ENCODE assay signal across 12 cellular contexts in genomic region chr1:226660410-226661182, GRCh38.
DNase-seq lines count a peak whose midpoint lies in the region; ATAC-seq and TF ChIP-seq lines count a peak whose summit lies in the region.
"Had no signal": no experiment of that assay in that cellular context is flagged by ENCODE, and none has a peak within 500 bp of the region (broad histone marks: within the 10 kb centered on the region; RNA-seq: fewer than 3 reads in every experiment).

No MANE protein-coding gene starts in this region.

- H3K27ac ChIP-seq in right atrium auricular region: peak overlapping the region; percentile 84 to 87
- H3K27ac ChIP-seq: esophagus muscularis mucosa had no signal

- no peaks in the 10 kb centered on the region for H3K27me3 Mint-ChIP-seq in activated CD8-positive, alpha-beta T cell treated with anti-CD3 and anti-CD28 coated beads for 36 hours
- no peaks in the 10 kb centered on the region for H3K27me3 Mint-ChIP-seq in stimulated activated memory B cell treated with anti-CD40 and anti-IgM and Interleukin-4, amounts not matched to agents 10 μg/mL and 1 μg/mL and 100 μg/mL, for 72 hours

- H3K27ac Mint-ChIP-seq in activated CD8-positive, alpha-beta T cell treated with anti-CD3 and anti-CD28 coated beads for 36 hours: peak overlapping the region; percentile 96
- no peak overlapping the region for H3K27ac Mint-ChIP-seq in stimulated activated memory B cell treated with anti-CD40 and anti-IgM and Interleukin-4, amounts not matched to agents 10 μg/mL and 1 μg/mL and 100 μg/mL, for 72 hours

- H3K9me3 Mint-ChIP-seq in activated CD8-positive, alpha-beta T cell treated with anti-CD3 and anti-CD28 coated beads for 36 hours: no peaks in the 10 kb centered on the region
- H3K9me3 Mint-ChIP-seq in stimulated activated memory B cell treated with anti-CD40 and anti-IgM and Interleukin-4, amounts not matched to agents 10 μg/mL and 1 μg/mL and 100 μg/mL, for 72 hours: no peaks in the 10 kb centered on the region

- H3K27me3 ChIP-seq in right atrium auricular region: no peaks in the 10 kb centered on the region
- H3K27me3 ChIP-seq: esophagus muscularis mucosa had no signal

- H3K4me3 Mint-ChIP-seq in activated CD8-positive, alpha-beta T cell treated with anti-CD3 and anti-CD28 coated beads for 36 hours: peak overlapping the region; percentile 14
- H3K4me3 Mint-ChIP-seq in stimulated activated memory B cell treated with anti-CD40 and anti-IgM and Interleukin-4, amounts not matched to agents 10 μg/mL and 1 μg/mL and 100 μg/mL, for 72 hours: peak overlapping the region; percentile 13

- no peaks in the 10 kb centered on the region for H3K36me3 ChIP-seq in right atrium auricular region
- H3K36me3 ChIP-seq: esophagus muscularis mucosa had no signal

- TF ChIP-seq CTCF in activated CD8-positive, alpha-beta T cell treated with anti-CD3 and anti-CD28 coated beads for 36 hours (IDR thresholded peaks at IDR 0.05): no peak
- TF ChIP-seq CTCF in right atrium auricular region (IDR thresholded peaks at IDR 0.05): no peak

- H3K4me1 Mint-ChIP-seq in activated CD8-positive, alpha-beta T cell treated with anti-CD3 and anti-CD28 coated beads for 36 hours (ENCODE audit: low read depth): peaks cover 98% of the 10 kb centered on the region
- H3K4me1 Mint-ChIP-seq in stimulated activated memory B cell treated with anti-CD40 and anti-IgM and Interleukin-4, amounts not matched to agents 10 μg/mL and 1 μg/mL and 100 μg/mL, for 72 hours: no peaks in the 10 kb centered on the region

- H3K9me3 ChIP-seq in right atrium auricular region: no peaks in the 10 kb centered on the region
- H3K9me3 ChIP-seq: esophagus muscularis mucosa had no signal

- no peak overlapping the region for H3K4me3 ChIP-seq in right atrium auricular region
- H3K4me3 ChIP-seq: esophagus muscularis mucosa had no signal

- H3K36me3 Mint-ChIP-seq in activated CD8-positive, alpha-beta T cell treated with anti-CD3 and anti-CD28 coated beads for 36 hours (ENCODE audit: low read depth): peaks cover 28% of the 10 kb centered on the region
- peaks cover 29% of the 10 kb centered on the region for H3K36me3 Mint-ChIP-seq in stimulated activated memory B cell treated with anti-CD40 and anti-IgM and Interleukin-4, amounts not matched to agents 10 μg/mL and 1 μg/mL and 100 μg/mL, for 72 hours

- CTCF ChIA-PET in activated CD8-positive, alpha-beta T cell treated with anti-CD3 and anti-CD28 coated beads for 36 hours (lab: Charles Lee): interaction anchor here (0.8 to 3.3 kb wide), 10 partner anchors 11 to 168 kb away, joined by 3 to 22 read pairs (median 7); no protein-coding TSS in a partner anchor

- POLR2A ChIA-PET in activated CD8-positive, alpha-beta T cell treated with anti-CD3 and anti-CD28 coated beads for 36 hours (lab: Charles Lee): interaction anchor here (1.0 to 5.1 kb wide), 10 partner anchors 10 to 73 kb away, joined by 3 to 56 read pairs (median 4); no protein-coding TSS in a partner anchor

- H3K4me1 ChIP-seq in right atrium auricular region: peaks cover 5 to 100% of the 10 kb centered on the region in 2 donors

- intact Hi-C loops in activated CD8-positive, alpha-beta T cell treated with anti-CD3 and anti-CD28 coated beads for 36 hours (cut with micrococcal nuclease): no loop called here

- no peak for ATAC-seq in activated CD8-positive, alpha-beta T cell treated with anti-CD3 and anti-CD28 coated beads for 36 hours
- no peak for ATAC-seq in stimulated activated memory B cell treated with anti-CD40 and anti-IgM and Interleukin-4, amounts not matched to agents 10 μg/mL and 1 μg/mL and 100 μg/mL, for 72 hours
- ATAC-seq in GM19463 (IDR thresholded peaks at IDR 0.05; ENCODE audit: unreplicated experiment) (no peak), GM18861 (IDR thresholded peaks at IDR 0.05; ENCODE audit: unreplicated experiment) (no peak)

- DNase-seq in NCI-H510A treated with DMSO at 0.1 percent for 48 hours (lab: John Stamatoyannopoulos, UW) (peak; percentile 61), NCI-H510A (lab: John Stamatoyannopoulos, UW) (no peak), right atrium auricular region (ENCODE audit: low spot score) (no peak), OCI-M2 (lab: John Stamatoyannopoulos, UW; ENCODE audit: unreplicated experiment) (no peak)
- peak; percentile 35 for DNase-seq in activated CD8-positive, alpha-beta T cell treated with anti-CD3 and anti-CD28 coated beads for 36 hours
- DNase-seq: activated CD4-positive, alpha-beta T cell treated with anti-CD3 and anti-CD28 coated beads for 1 hour; NCI-H748 treated with DMSO at 0.1 percent for 48 hours; stimulated activated CD8-positive, alpha-beta memory T cell treated with anti-CD3 and anti-CD28 coated beads, Interleukin-4, amount 100 ng/mL, for 48 hours had no signal

Comparison
In these comparisons a context has a peak if more than half of its experiments do, and no peak if none do; other contexts are left out.
1. DNase-seq: peak in NCI-H510A treated with DMSO at 0.1 percent for 48 hours (single experiment) and activated CD8-positive, alpha-beta T cell treated with anti-CD3 and anti-CD28 coated beads for 36 hours (single experiment); none in NCI-H510A (single experiment), right atrium auricular region (single experiment) and OCI-M2 (single experiment).